In genomic region chr17:7857724-7858486, GRCh38 we compare ENCODE assay signal across 8 cellular contexts. TPM values are rescaled to one million over a fixed set of nuclear protein-coding genes. Genes with fewer than 3 reads are reported as not detected.
DNase-seq lines count a peak whose midpoint lies in the region; ATAC-seq and TF ChIP-seq lines count a peak whose summit lies in the region.

Gene CYB5D1, plus strand, starts transcription at chr17:7858003. Its CDS starts 132 bp downstream, at chr17:7858135.

- peak within 1 kb of the TSS; percentile 35 for H3K23ac ChIP-seq in neuronal stem cell (ENCODE audit: low read depth, low read length, poor library complexity)

- no peaks in the 10 kb centered on the region for H3K27me3 Mint-ChIP-seq in activated T-helper 2 cell treated with anti-CD3 and anti-CD28 coated beads, Interferon-gamma antibody, Interleukin-2, Interleukin-4, amounts not matched to agents 10 μg/mL and 5 μg/mL and 100 μg/mL, durations not matched to agents 14 hours and 24 hours and 36 hours (ENCODE audit: low read depth)

- peak within 1 kb of the TSS; percentile 76 for H2AK5ac ChIP-seq in neuronal stem cell (ENCODE audit: low read depth, low read length)

- POLR2A ChIA-PET in RWPE1 (lab: Yijun Ruan, JAX; ENCODE audit: low non-redundant PET): interaction anchor here (1.0 to 1.1 kb wide), 2 partner anchors 14 to 19 kb away, joined by 3 to 7 read pairs; no protein-coding TSS in a partner anchor

- H3K27ac Mint-ChIP-seq in activated T-helper 2 cell treated with anti-CD3 and anti-CD28 coated beads, Interferon-gamma antibody, Interleukin-2, Interleukin-4, amounts not matched to agents 10 μg/mL and 5 μg/mL and 100 μg/mL, durations not matched to agents 14 hours and 24 hours and 36 hours: no peak within 1 kb of the TSS

- no peaks in the 10 kb centered on the region for H3K9me3 ChIP-seq in neuronal stem cell (replicated peaks in 1 of 2; ENCODE audit: control insufficient read depth in 2 of 2, insufficient read depth in 1 of 2, low read depth in 1 of 2, low read length in 2 of 2)

- H3K18ac ChIP-seq in neuronal stem cell (ENCODE audit: low read length): peak within 1 kb of the TSS; percentile 97

- peaks cover 2% of the 10 kb centered on the region for H3K79me1 ChIP-seq in neuronal stem cell (ENCODE audit: low read depth, low read length)

- H2AFZ ChIP-seq in neuronal stem cell (ENCODE audit: low read length): peak within 1 kb of the TSS; percentile 93

- peak within 1 kb of the TSS; percentile 2 for H3K14ac ChIP-seq in neuronal stem cell (ENCODE audit: low read length)

- H3K36me3 ChIP-seq in neuronal stem cell (replicated peaks in 1 of 2; ENCODE audit: control insufficient read depth in 2 of 2, insufficient read depth in 2 of 2, low read length in 2 of 2): peaks cover 6 to 62% of the 10 kb centered on the region in 2 donors

- no peak within 1 kb of the TSS for H3K4ac ChIP-seq in neuronal stem cell (ENCODE audit: low read length)

- peaks cover 41% of the 10 kb centered on the region for H3K36me3 Mint-ChIP-seq in activated T-helper 2 cell treated with anti-CD3 and anti-CD28 coated beads, Interferon-gamma antibody, Interleukin-2, Interleukin-4, amounts not matched to agents 10 μg/mL and 5 μg/mL and 100 μg/mL, durations not matched to agents 14 hours and 24 hours and 36 hours (ENCODE audit: low read depth)

- H3K9me3 Mint-ChIP-seq in activated T-helper 2 cell treated with anti-CD3 and anti-CD28 coated beads, Interferon-gamma antibody, Interleukin-2, Interleukin-4, amounts not matched to agents 10 μg/mL and 5 μg/mL and 100 μg/mL, durations not matched to agents 14 hours and 24 hours and 36 hours: no peaks in the 10 kb centered on the region

- H2BK12ac ChIP-seq in neuronal stem cell (ENCODE audit: low read length): no peak within 1 kb of the TSS

- H3K27ac ChIP-seq in RWPE1 (peak within 1 kb of the TSS; percentile 94), neuronal stem cell (replicated peaks; ENCODE audit: low read length) (peak within 1 kb of the TSS; percentile 92)

- H3K4me1 ChIP-seq in neuronal stem cell (ENCODE audit: control insufficient read depth in 2 of 2, insufficient read depth in 1 of 2, low read depth in 1 of 2, low read length in 2 of 2): peaks cover 22 to 36% of the 10 kb centered on the region in 2 donors

- TF ChIP-seq CTCF in RWPE1 (conservative IDR thresholded peaks at IDR 0.05; ENCODE audit: low read depth) (no peak), foreskin fibroblast (IDR thresholded peaks at IDR 0.05; ENCODE audit: low read depth, low read length) (no peak)

- peak within 1 kb of the TSS; percentile 43 for H2BK5ac ChIP-seq in neuronal stem cell (ENCODE audit: low read length)

- H3K4me1 Mint-ChIP-seq in activated T-helper 2 cell treated with anti-CD3 and anti-CD28 coated beads, Interferon-gamma antibody, Interleukin-2, Interleukin-4, amounts not matched to agents 10 μg/mL and 5 μg/mL and 100 μg/mL, durations not matched to agents 14 hours and 24 hours and 36 hours (ENCODE audit: low read depth): peaks cover 22% of the 10 kb centered on the region

- H2BK120ac ChIP-seq in neuronal stem cell (ENCODE audit: low read depth, low read length): no peak within 1 kb of the TSS

- no peak within 1 kb of the TSS for H3K4me3 Mint-ChIP-seq in activated T-helper 2 cell treated with anti-CD3 and anti-CD28 coated beads, Interferon-gamma antibody, Interleukin-2, Interleukin-4, amounts not matched to agents 10 μg/mL and 5 μg/mL and 100 μg/mL, durations not matched to agents 14 hours and 24 hours and 36 hours (ENCODE audit: low read depth)

- peaks cover 0 to 3% (median 0%) of the 10 kb centered on the region in 3 experiments for H3K27me3 ChIP-seq in neuronal stem cell (ENCODE audit: control insufficient read depth in 3 of 3, insufficient read depth in 3 of 3, low read depth in 1 of 3, low read length in 3 of 3)

- in situ Hi-C loops in KBM-7 (cut with MboI; ENCODE audit: low pct_unique_long_range_greater_than_20kb, low sequenced_read_pairs): no loop called here

- CTCF ChIA-PET in RWPE1 (lab: Yijun Ruan, JAX): interaction anchor here (0.6 to 2.3 kb wide), 6 partner anchors 8 to 199 kb away, joined by 3 to 13 read pairs (median 4); no protein-coding TSS in a partner anchor

- no peak within 1 kb of the TSS for H4K8ac ChIP-seq in neuronal stem cell (ENCODE audit: low read depth, low read length)

- peak within 1 kb of the TSS; percentile 100 for H3K4me2 ChIP-seq in neuronal stem cell (ENCODE audit: insufficient read depth, low read length, poor library complexity, severe bottlenecking)

- H3K4me3 ChIP-seq in foreskin fibroblast (ENCODE audit: low read depth in 1 of 2, low read length in 2 of 2): peak within 1 kb of the TSS; percentile 81 to 82
- H3K4me3 ChIP-seq in neuronal stem cell (ENCODE audit: low read length in 2 of 2): peak within 1 kb of the TSS; percentile 63 to 93

- no CpG with 5 or more reads among the region's 48 CpGs for WGBS in neuronal stem cell (ENCODE audit: extremely low coverage in 2 of 2, insufficient read length in 2 of 2, insufficient replicate concordance in 1 of 2), 2 donors

- DNase-seq in DMS53 (lab: John Stamatoyannopoulos, UW) (peak; percentile 99), KBM-7 (peak; percentile 97), RWPE1 (ENCODE audit: low spot score) (no peak), foreskin fibroblast (peak; percentile 89 to 96), neuronal stem cell (ENCODE audit: low spot score) (peak; percentile 92), superior temporal gyrus (ENCODE audit: extremely low spot score) (peak; percentile 99)
- peak; percentile 88 for DNase-seq in activated T-helper 2 cell treated with anti-CD3 and anti-CD28 coated beads, Interferon-gamma antibody, Interleukin-2, Interleukin-4, amounts not matched to agents 10 μg/mL and 5 μg/mL and 100 μg/mL, durations not matched to agents 14 hours and 24 hours and 36 hours (ENCODE audit: low spot score)

- ATAC-seq in GM21723 (IDR thresholded peaks at IDR 0.05; ENCODE audit: unreplicated experiment): peak; percentile 40

- no peak within 1 kb of the TSS for H4K91ac ChIP-seq in neuronal stem cell (ENCODE audit: low read depth, low read length, poor library complexity)

- intact Hi-C loops in activated T-helper 2 cell treated with anti-CD3 and anti-CD28 coated beads, Interferon-gamma antibody, Interleukin-2, Interleukin-4, amounts not matched to agents 10 μg/mL and 5 μg/mL and 100 μg/mL, durations not matched to agents 14 hours and 24 hours and 36 hours (cut with micrococcal nuclease): loop anchor here (1.0 to 10.0 kb wide), 7 partner anchors 15 to 298 kb away; partner anchors contain the start of gene CNTROB

- H2BK15ac ChIP-seq in neuronal stem cell (ENCODE audit: low read length): peak within 1 kb of the TSS; percentile 41

- H3K9ac ChIP-seq in neuronal stem cell (ENCODE audit: low read depth, low read length, poor library complexity): peak within 1 kb of the TSS; percentile 94

RNA-seq across cellular contexts. Expression of gene CYB5D1, which starts in this region (rescaled TPM):
- total RNA-seq in activated T-helper 2 cell treated with anti-CD3 and anti-CD28 coated beads, Interferon-gamma antibody, Interleukin-2, Interleukin-4, amounts not matched to agents 10 μg/mL and 5 μg/mL and 100 μg/mL, durations not matched to agents 14 hours and 24 hours and 36 hours: 8.8 and 10.5 TPM in 2 replicates
- 10.9 TPM for polyA plus RNA-seq in neuronal stem cell (2013, experiment 1 of 2)
- 10.9 TPM for polyA plus RNA-seq in neuronal stem cell (2013, experiment 2 of 2)
